ENCODE assay signal across 1 cellular context in genomic region chr19:38360839-38361631, GRCh38.
TF ChIP-seq lines count a peak whose summit lies in the region.

No MANE protein-coding gene starts in this region.

TF ChIP-seq in HEK293, 187 proteins besides CTCF, POLR2A, EP300 and RAD21 (continued from another document):
- TF ChIP-seq, protein P1, sequence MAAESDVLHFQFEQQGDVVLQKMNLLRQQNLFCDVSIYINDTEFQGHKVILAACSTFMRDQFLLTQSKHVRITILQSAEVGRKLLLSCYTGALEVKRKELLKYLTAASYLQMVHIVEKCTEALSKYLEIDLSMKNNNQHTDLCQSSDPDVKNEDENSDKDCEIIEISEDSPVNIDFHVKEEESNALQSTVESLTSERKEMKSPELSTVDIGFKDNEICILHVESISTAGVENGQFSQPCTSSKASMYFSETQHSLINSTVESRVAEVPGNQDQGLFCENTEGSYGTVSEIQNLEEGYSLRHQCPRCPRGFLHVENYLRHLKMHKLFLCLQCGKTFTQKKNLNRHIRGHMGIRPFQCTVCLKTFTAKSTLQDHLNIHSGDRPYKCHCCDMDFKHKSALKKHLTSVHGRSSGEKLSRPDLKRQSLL (tag by site-specific recombination; IDR thresholded peaks at IDR 0.05) = no peak
- TF ChIP-seq ZBTB7A (tag by site-specific recombination; IDR thresholded peaks at IDR 0.05; ENCODE audit: low read depth) (0 out of 2 replicates have a peak, but pooled peaks have one; percentile 33), ZNF510 (tag by site-specific recombination; IDR thresholded peaks at IDR 0.05; ENCODE audit: insufficient replicate concordance) (no peak), ZNF311 (tag by site-specific recombination; IDR thresholded peaks at IDR 0.05; ENCODE audit: borderline replicate concordance) (no peak), KLF1 (tag by site-specific recombination; IDR thresholded peaks at IDR 0.05) (peak; percentile 16; the same call in 1 of the 2 replicates), REPIN1 (tag by site-specific recombination; IDR thresholded peaks at IDR 0.05; ENCODE audit: low read depth) (no peak), ZNF660 (tag by site-specific recombination; IDR thresholded peaks at IDR 0.05) (no peak), ZNF398 (tag by site-specific recombination; IDR thresholded peaks at IDR 0.05) (peak; percentile 4; the same call in 1 of the 2 replicates), ZNF169 (tag by site-specific recombination; IDR thresholded peaks at IDR 0.05) (0 out of 2 replicates have a peak, but pooled peaks have one; percentile 44), ZNF23 (tag by site-specific recombination; IDR thresholded peaks at IDR 0.05; ENCODE audit: borderline replicate concordance) (no peak), ZNF580 (tag by site-specific recombination; IDR thresholded peaks at IDR 0.05) (peak; percentile 62; the same call in 1 of the 2 replicates), ZNF776 (tag by site-specific recombination; IDR thresholded peaks at IDR 0.05; ENCODE audit: borderline replicate concordance) (no peak), ZNF76 (tag by site-specific recombination; IDR thresholded peaks at IDR 0.05; ENCODE audit: borderline replicate concordance, low read depth) (peak; percentile 10; the same call in 1 of the 2 replicates), ZNF449 (tag by site-specific recombination; IDR thresholded peaks at IDR 0.05) (peak; percentile 71), ZNF488 (tag by site-specific recombination; IDR thresholded peaks at IDR 0.05) (0 out of 2 replicates have a peak, but pooled peaks have one; percentile 11), ZNF549 (tag by site-specific recombination; IDR thresholded peaks at IDR 0.05) (no peak), ZNF48 (tag by site-specific recombination; IDR thresholded peaks at IDR 0.05) (no peak), ZNF366 (tag by site-specific recombination; conservative IDR thresholded peaks at IDR 0.05) (peak; percentile 59), PRDM10 (tag by site-specific recombination; IDR thresholded peaks at IDR 0.05) (peak; percentile 37; the same call in 1 of the 2 replicates), PRDM1 (tag by site-specific recombination; IDR thresholded peaks at IDR 0.05) (0 out of 2 replicates have a peak, but pooled peaks have one; percentile 6), ZXDB (tag by site-specific recombination; IDR thresholded peaks at IDR 0.05) (peak; percentile 57; the same call in 1 of the 2 replicates), ZBTB21 (tag by site-specific recombination; IDR thresholded peaks at IDR 0.05) (peak; percentile 30; the same call in 1 of the 2 replicates)
